Comparison of ENCODE assay signal across 36 cellular contexts in genomic region chrX:80432441-80432840, GRCh38. TPM values are rescaled to one million over a fixed set of nuclear protein-coding genes. Genes with fewer than 3 reads are reported as not detected.
"Had no signal": no experiment of that assay in that cellular context is flagged by ENCODE, and none has a peak within 500 bp of the region (broad histone marks: within the 10 kb centered on the region; RNA-seq: fewer than 3 reads in every experiment).

No MANE protein-coding gene starts in this region.

- DNase-seq: activated CD4-positive, alpha-beta memory T cell treated with anti-CD3 and anti-CD28 coated beads, Interleukin-2, amount 10 ng/mL, durations not matched to agents 7 days and 5 days; activated CD4-positive, alpha-beta T cell treated with anti-CD3 and anti-CD28 coated beads for 1 hour; activated CD4-positive, alpha-beta T cell treated with anti-CD3 and anti-CD28 coated beads for 48 hours; activated CD4-positive, CD25-positive, alpha-beta regulatory T cell; activated CD8-positive, alpha-beta memory T cell treated with anti-CD3 and anti-CD28 coated beads for 24 hours; activated CD8-positive, alpha-beta memory T cell treated with anti-CD3 and anti-CD28 coated beads, Interleukin-2, amount 10 ng/mL, durations not matched to agents 7 days and 5 days; activated gamma-delta T cell; activated naive CD4-positive, alpha-beta T cell treated with Interleukin-2 at 50 U/mL for 16 hours; activated naive CD8-positive, alpha-beta T cell treated with anti-CD3 and anti-CD28 coated beads, Interleukin-2, amount 10 ng/mL, durations not matched to agents 7 days and 5 days; activated T-cell treated with anti-CD3 and anti-CD28 coated beads, Interleukin-2, amount 50 U/mL, for 1 hour; adrenal gland; body of pancreas; caudate nucleus; cerebellar nuclear complex; Karpas-422; NCI-H1105; NCI-H1417 treated with DMSO at 0.1 percent for 48 hours; NCI-H187 treated with DMSO at 0.1 percent for 48 hours; NCI-H2081; NCI-H2171 treated with DMSO at 0.1 percent for 48 hours; NCI-H2227 treated with DMSO at 0.1 percent for 48 hours; NCI-H446; NCI-H524; PC-9; SW 1271; T-helper 1 cell; T-helper 2 cell; T-helper 9 cell; WERI-Rb-1 had no signal

- H3K27me3 ChIP-seq: adrenal gland, body of pancreas, breast epithelium had no signal

- H3K4me1 ChIP-seq: adrenal gland, body of pancreas, breast epithelium had no signal

- H3K27ac ChIP-seq: adrenal gland, body of pancreas, breast epithelium, PC-9, WERI-Rb-1 had no signal

- H3K4me3 ChIP-seq: adrenal gland, body of pancreas, breast epithelium, PC-9 had no signal

- H3K27ac Mint-ChIP-seq: activated CD4-positive, alpha-beta memory T cell treated with anti-CD3 and anti-CD28 coated beads, Interleukin-2, amount 10 ng/mL, durations not matched to agents 7 days and 5 days; activated CD8-positive, alpha-beta memory T cell treated with anti-CD3 and anti-CD28 coated beads, Interleukin-2, amount 10 ng/mL, durations not matched to agents 7 days and 5 days; activated naive CD4-positive, alpha-beta T cell treated with anti-CD3 and anti-CD28 coated beads, Interleukin-2, amount 50 U/mL, for 24 hours; activated naive CD8-positive, alpha-beta T cell treated with anti-CD3 and anti-CD28 coated beads, Interleukin-2, amount 10 ng/mL, durations not matched to agents 7 days and 5 days; activated T-helper 2 cell treated with anti-CD3 and anti-CD28 coated beads, Interferon-gamma antibody, Interleukin-2, Interleukin-4, amounts not matched to agents 10 μg/mL and 5 μg/mL and 100 μg/mL, durations not matched to agents 14 hours and 24 hours and 36 hours had no signal

- H3K27me3 Mint-ChIP-seq: activated CD4-positive, alpha-beta memory T cell treated with anti-CD3 and anti-CD28 coated beads, Interleukin-2, amount 10 ng/mL, durations not matched to agents 7 days and 5 days; activated CD8-positive, alpha-beta memory T cell treated with anti-CD3 and anti-CD28 coated beads, Interleukin-2, amount 10 ng/mL, durations not matched to agents 7 days and 5 days; activated naive CD4-positive, alpha-beta T cell treated with anti-CD3 and anti-CD28 coated beads, Interleukin-2, amount 50 U/mL, for 24 hours; activated naive CD8-positive, alpha-beta T cell treated with anti-CD3 and anti-CD28 coated beads, Interleukin-2, amount 10 ng/mL, durations not matched to agents 7 days and 5 days had no signal

- H3K36me3 Mint-ChIP-seq: activated CD8-positive, alpha-beta memory T cell treated with anti-CD3 and anti-CD28 coated beads, Interleukin-2, amount 10 ng/mL, durations not matched to agents 7 days and 5 days; activated naive CD4-positive, alpha-beta T cell treated with anti-CD3 and anti-CD28 coated beads, Interleukin-2, amount 50 U/mL, for 24 hours; activated naive CD8-positive, alpha-beta T cell treated with anti-CD3 and anti-CD28 coated beads, Interleukin-2, amount 10 ng/mL, durations not matched to agents 7 days and 5 days had no signal

- H3K36me3 ChIP-seq: adrenal gland, breast epithelium, WERI-Rb-1 had no signal

- H3K9me3 Mint-ChIP-seq: activated CD4-positive, alpha-beta memory T cell treated with anti-CD3 and anti-CD28 coated beads, Interleukin-2, amount 10 ng/mL, durations not matched to agents 7 days and 5 days; activated naive CD4-positive, alpha-beta T cell treated with anti-CD3 and anti-CD28 coated beads, Interleukin-2, amount 50 U/mL, for 24 hours; activated naive CD8-positive, alpha-beta T cell treated with anti-CD3 and anti-CD28 coated beads, Interleukin-2, amount 10 ng/mL, durations not matched to agents 7 days and 5 days; activated T-helper 2 cell treated with anti-CD3 and anti-CD28 coated beads, Interferon-gamma antibody, Interleukin-2, Interleukin-4, amounts not matched to agents 10 μg/mL and 5 μg/mL and 100 μg/mL, durations not matched to agents 14 hours and 24 hours and 36 hours had no signal

- H3K4me3 Mint-ChIP-seq: activated CD4-positive, alpha-beta memory T cell treated with anti-CD3 and anti-CD28 coated beads, Interleukin-2, amount 10 ng/mL, durations not matched to agents 7 days and 5 days; activated CD8-positive, alpha-beta memory T cell treated with anti-CD3 and anti-CD28 coated beads, Interleukin-2, amount 10 ng/mL, durations not matched to agents 7 days and 5 days; activated naive CD4-positive, alpha-beta T cell treated with anti-CD3 and anti-CD28 coated beads, Interleukin-2, amount 50 U/mL, for 24 hours; activated naive CD8-positive, alpha-beta T cell treated with anti-CD3 and anti-CD28 coated beads, Interleukin-2, amount 10 ng/mL, durations not matched to agents 7 days and 5 days had no signal

- H3K4me1 Mint-ChIP-seq: activated CD4-positive, alpha-beta memory T cell treated with anti-CD3 and anti-CD28 coated beads, Interleukin-2, amount 10 ng/mL, durations not matched to agents 7 days and 5 days; activated CD8-positive, alpha-beta memory T cell treated with anti-CD3 and anti-CD28 coated beads, Interleukin-2, amount 10 ng/mL, durations not matched to agents 7 days and 5 days; activated naive CD4-positive, alpha-beta T cell treated with anti-CD3 and anti-CD28 coated beads, Interleukin-2, amount 50 U/mL, for 24 hours; activated naive CD8-positive, alpha-beta T cell treated with anti-CD3 and anti-CD28 coated beads, Interleukin-2, amount 10 ng/mL, durations not matched to agents 7 days and 5 days had no signal

- H3K9me3 ChIP-seq: adrenal gland, body of pancreas had no signal

RNA-seq across cellular contexts. Expression of gene TENT5D, which starts 12.2 kb away (rescaled TPM):
- total RNA-seq: activated CD4-positive, alpha-beta memory T cell treated with anti-CD3 and anti-CD28 coated beads, Interleukin-2, amount 10 ng/mL, durations not matched to agents 7 days and 5 days; activated CD8-positive, alpha-beta memory T cell treated with anti-CD3 and anti-CD28 coated beads, Interleukin-2, amount 10 ng/mL, durations not matched to agents 7 days and 5 days; activated naive CD8-positive, alpha-beta T cell treated with anti-CD3 and anti-CD28 coated beads, Interleukin-2, amount 10 ng/mL, durations not matched to agents 7 days and 5 days; activated T-helper 2 cell treated with anti-CD3 and anti-CD28 coated beads, Interferon-gamma antibody, Interleukin-2, Interleukin-4, amounts not matched to agents 10 μg/mL and 5 μg/mL and 100 μg/mL, durations not matched to agents 14 hours and 24 hours and 36 hours; astrocyte; body of pancreas; breast epithelium; MCF 10A; OCI-LY7; PC-9; Right ventricle myocardium superior had no signal
